Comparison of ENCODE assay signal across 8 cellular contexts in genomic region chr2:36356199-36356989, GRCh38. TPM values are rescaled to one million over a fixed set of nuclear protein-coding genes. Genes with fewer than 3 reads are reported as not detected.
DNase-seq lines count a peak whose midpoint lies in the region; ATAC-seq and TF ChIP-seq lines count a peak whose summit lies in the region.

No MANE protein-coding gene starts in this region.

- H3K4me3 ChIP-seq in RWPE2 (ENCODE audit: severe bottlenecking) = peak overlapping the region; percentile 78

- H3K36me3 Mint-ChIP-seq in immature natural killer cell = no peaks in the 10 kb centered on the region

- H3K4me1 Mint-ChIP-seq in immature natural killer cell = peaks cover 41 to 59% of the 10 kb centered on the region in 2 donors

- H3K27ac Mint-ChIP-seq in immature natural killer cell = peak overlapping the region in 2 of 6 donors; percentile 18 to 83

- no peaks in the 10 kb centered on the region for H3K27me3 ChIP-seq in RWPE2 (ENCODE audit: insufficient read depth, poor library complexity, severe bottlenecking)

- peak; percentile 26 for ATAC-seq in HG02840 (IDR thresholded peaks at IDR 0.05; ENCODE audit: low FRiP score, unreplicated experiment)
- ATAC-seq in RWPE2 (ENCODE audit: low read depth) = no peak

- peaks cover 2 to 15% (median 7%) of the 10 kb centered on the region in 3 donors for H3K27me3 Mint-ChIP-seq in immature natural killer cell (ENCODE audit: low read depth in 3 of 3)

- H3K4me3 Mint-ChIP-seq in immature natural killer cell = peak overlapping the region; percentile 81 to 99 (median 88)

- peaks cover 46% of the 10 kb centered on the region for H3K4me1 ChIP-seq in RWPE2 (ENCODE audit: insufficient read depth, poor library complexity, severe bottlenecking)

- TF ChIP-seq CTCF in RWPE2 (IDR thresholded peaks at IDR 0.05; ENCODE audit: poor library complexity, severe bottlenecking) = no peak

- peak overlapping the region; percentile 98 for H3K27ac ChIP-seq in RWPE2 (ENCODE audit: poor library complexity, severe bottlenecking)

- no peaks in the 10 kb centered on the region for H3K9me3 Mint-ChIP-seq in immature natural killer cell

- H3K9me3 ChIP-seq in RWPE2 (ENCODE audit: severe bottlenecking) = no peaks in the 10 kb centered on the region

- peaks cover 24% of the 10 kb centered on the region for H3K36me3 ChIP-seq in RWPE2 (ENCODE audit: low read depth)

- peak; percentile 55 for DNase-seq in NCI-H2227 (lab: John Stamatoyannopoulos, UW; ENCODE audit: unreplicated experiment)
- no peak for DNase-seq in NCI-H2227 treated with DMSO at 0.1 percent for 48 hours (lab: John Stamatoyannopoulos, UW)
- peak; percentile 69 for DNase-seq in RWPE2 (ENCODE audit: low spot score)
- DNase-seq in astrocyte of the hippocampus (ENCODE audit: low read depth, low spot score) = peak; percentile 76
- peak; percentile 47 to 52 (median 50) for DNase-seq in immature natural killer cell
- DNase-seq in stimulated activated CD4-positive, alpha-beta T cell treated with anti-CD3 and anti-CD28 coated beads, Interleukin-12 subunit alpha, Interleukin-12 subunit beta, amount 100 ng/mL, for 4 hours = peak; percentile 40
- DNase-seq in HuH-7.5 (ENCODE audit: low spot score) = no peak

RNA-seq across cellular contexts. Expression of gene CRIM1, which starts 0.8 kb away (rescaled TPM):
- 1 to 10 TPM; 1.9 to 3.3 (median 3.0) TPM for polyA plus RNA-seq in immature natural killer cell

Comparison
In these comparisons a context has a peak if more than half of its experiments do, and no peak if none do; other contexts are left out.
1. DNase-seq: peak in NCI-H2227 (single experiment), RWPE2 (single experiment), astrocyte of the hippocampus (single experiment), immature natural killer cell (3 of 3) and stimulated activated CD4-positive, alpha-beta T cell treated with anti-CD3 and anti-CD28 coated beads, Interleukin-12 subunit alpha, Interleukin-12 subunit beta, amount 100 ng/mL, for 4 hours (single experiment); none in NCI-H2227 treated with DMSO at 0.1 percent for 48 hours (single experiment) and HuH-7.5 (single experiment).